ENCODE assay signal across 14 cellular contexts in genomic region chr6:67933278-67933677, GRCh38.
DNase-seq lines count a peak whose midpoint lies in the region; ATAC-seq lines count a peak whose summit lies in the region.
"Had no signal": no experiment of that assay in that cellular context is flagged by ENCODE, and none has a peak within 500 bp of the region (broad histone marks: within the 10 kb centered on the region; RNA-seq: fewer than 3 reads in every experiment).

No MANE protein-coding gene starts in this region.

- H3K4me3 Mint-ChIP-seq in stimulated activated memory B cell treated with anti-CD40 and anti-IgM and Interleukin-4, amounts not matched to agents 10 μg/mL and 1 μg/mL and 100 μg/mL, for 72 hours: no peak overlapping the region
- H3K4me3 Mint-ChIP-seq: activated naive CD8-positive, alpha-beta T cell treated with anti-CD3 and anti-CD28 coated beads for 36 hours had no signal

- no peak overlapping the region for H3K27ac Mint-ChIP-seq in stimulated activated memory B cell treated with anti-CD40 and anti-IgM and Interleukin-4, amounts not matched to agents 10 μg/mL and 1 μg/mL and 100 μg/mL, for 72 hours
- H3K27ac Mint-ChIP-seq: activated naive CD8-positive, alpha-beta T cell treated with anti-CD3 and anti-CD28 coated beads for 36 hours had no signal

- H3K27me3 Mint-ChIP-seq in stimulated activated memory B cell treated with anti-CD40 and anti-IgM and Interleukin-4, amounts not matched to agents 10 μg/mL and 1 μg/mL and 100 μg/mL, for 72 hours: no peaks in the 10 kb centered on the region
- H3K27me3 Mint-ChIP-seq: activated naive CD8-positive, alpha-beta T cell treated with anti-CD3 and anti-CD28 coated beads for 36 hours had no signal

- peak; percentile 7 for DNase-seq in DMS 273 (lab: John Stamatoyannopoulos, UW; ENCODE audit: unreplicated experiment)
- DNase-seq in DMS 273 treated with DMSO at 0.1 percent for 48 hours (lab: John Stamatoyannopoulos, UW): no peak
- DNase-seq in SK-MEL-5 (ENCODE audit: low read depth, low spot score): peak; percentile 49
- DNase-seq in iPS-NIHi7 (ENCODE audit: extremely low spot score): peak; percentile 55
- no peak for DNase-seq in stimulated activated CD4-positive, alpha-beta T cell treated with anti-CD3 and anti-CD28 coated beads, Interleukin-4, amount 100 ng/mL, for 24 hours
- DNase-seq in stimulated activated CD4-positive, alpha-beta T cell treated with anti-CD3 and anti-CD28 coated beads, Interleukin-2, amount 100 ng/mL, for 24 hours: no peak
- DNase-seq: 8988T; activated CD4-positive, CD25-positive, alpha-beta regulatory T cell; activated naive CD8-positive, alpha-beta T cell treated with anti-CD3 and anti-CD28 coated beads for 36 hours; cerebellar nuclear complex; NCI-H510A; trophoblast cell had no signal

- H3K4me1 Mint-ChIP-seq in stimulated activated memory B cell treated with anti-CD40 and anti-IgM and Interleukin-4, amounts not matched to agents 10 μg/mL and 1 μg/mL and 100 μg/mL, for 72 hours: no peaks in the 10 kb centered on the region
- H3K4me1 Mint-ChIP-seq: activated naive CD8-positive, alpha-beta T cell treated with anti-CD3 and anti-CD28 coated beads for 36 hours had no signal

- in situ Hi-C loops in SK-MEL-5 (cut with HindIII; ENCODE audit: low pct_unique_long_range_greater_than_20kb, low sequenced_read_pairs): no loop called here

- ATAC-seq in HG03432 (IDR thresholded peaks at IDR 0.05; ENCODE audit: unreplicated experiment): peak; percentile 74
- no peak for ATAC-seq in stimulated activated memory B cell treated with anti-CD40 and anti-IgM and Interleukin-4, amounts not matched to agents 10 μg/mL and 1 μg/mL and 100 μg/mL, for 72 hours

- peaks cover 6% of the 10 kb centered on the region for H3K9me3 Mint-ChIP-seq in stimulated activated memory B cell treated with anti-CD40 and anti-IgM and Interleukin-4, amounts not matched to agents 10 μg/mL and 1 μg/mL and 100 μg/mL, for 72 hours
- H3K9me3 Mint-ChIP-seq: activated naive CD8-positive, alpha-beta T cell treated with anti-CD3 and anti-CD28 coated beads for 36 hours had no signal

- no peaks in the 10 kb centered on the region for H3K36me3 Mint-ChIP-seq in stimulated activated memory B cell treated with anti-CD40 and anti-IgM and Interleukin-4, amounts not matched to agents 10 μg/mL and 1 μg/mL and 100 μg/mL, for 72 hours
- H3K36me3 Mint-ChIP-seq: activated naive CD8-positive, alpha-beta T cell treated with anti-CD3 and anti-CD28 coated beads for 36 hours had no signal

Comparison
In these comparisons a context has a peak if more than half of its experiments do, and no peak if none do; other contexts are left out.
1. DNase-seq: peak in DMS 273 (single experiment), SK-MEL-5 (single experiment) and iPS-NIHi7 (single experiment); none in DMS 273 treated with DMSO at 0.1 percent for 48 hours (single experiment), stimulated activated CD4-positive, alpha-beta T cell treated with anti-CD3 and anti-CD28 coated beads, Interleukin-4, amount 100 ng/mL, for 24 hours (single experiment) and stimulated activated CD4-positive, alpha-beta T cell treated with anti-CD3 and anti-CD28 coated beads, Interleukin-2, amount 100 ng/mL, for 24 hours (0 of 2).